8 cellular contexts compared by ENCODE assay signal in genomic region chr18:68847219-68847860, GRCh38. TPM values are rescaled to one million over a fixed set of nuclear protein-coding genes. Genes with fewer than 3 reads are reported as not detected.
DNase-seq lines count a peak whose midpoint lies in the region; ATAC-seq, FAIRE-seq and TF ChIP-seq lines count a peak whose summit lies in the region.

No MANE protein-coding gene starts in this region.

- H3K4ac ChIP-seq in H1 (replicated peaks; ENCODE audit: insufficient read length, low read depth, low read length): no peak overlapping the region

- intact Hi-C loops in psoas muscle (cut with DNase I): loop anchor here in 1 of 2 donors (10.0 kb wide), 1 partner anchor 1237 kb away; no protein-coding TSS in a partner anchor
- intact Hi-C loops in gastrocnemius medialis (cut with DNase I; ENCODE audit: low total_unique reads): no loop called here

- no peak overlapping the region for H4K5ac ChIP-seq in H1 (ENCODE audit: insufficient read length, low read depth, low read length)

- H3K4me3 ChIP-seq in GM23248 (no peak overlapping the region), H1 (ENCODE audit: extremely low read depth in 1 of 4, insufficient read depth in 2 of 4, low read depth in 3 of 4, low read length in 4 of 4) (no peak overlapping the region), psoas muscle (no peak overlapping the region), gastrocnemius medialis (no peak overlapping the region)

- no peaks in the 10 kb centered on the region for H3K9me3 ChIP-seq in GM23248 (ENCODE audit: low read depth)
- H3K9me3 ChIP-seq in H1 (ENCODE audit: insufficient read depth in 2 of 2, low read depth in 1 of 2, low read length in 1 of 2): no peaks in the 10 kb centered on the region
- no peaks in the 10 kb centered on the region for H3K9me3 ChIP-seq in psoas muscle
- H3K9me3 ChIP-seq in gastrocnemius medialis: no peaks in the 10 kb centered on the region

- FAIRE-seq in H1 (lab: Jason Lieb, UNC): no peak

- no peak overlapping the region for H3K23ac ChIP-seq in H1 (ENCODE audit: insufficient read length)

- in situ Hi-C loops in GM23248 (cut with MboI) (loop anchor here (10.0 kb wide), 1 partner anchor 1247 kb away; no protein-coding TSS in a partner anchor), gastrocnemius medialis (cut with MboI; ENCODE audit: low sequenced_read_pairs in 4 of 4) (no loop called here)

- no peaks in the 10 kb centered on the region for H3K79me2 ChIP-seq in GM23248 (ENCODE audit: insufficient read depth)
- H3K79me2 ChIP-seq in H1 (ENCODE audit: control insufficient read depth in 1 of 2, insufficient read depth in 2 of 2, low read length in 2 of 2): no peaks in the 10 kb centered on the region

- H4K20me1 ChIP-seq in GM23248 (ENCODE audit: insufficient read depth) (no peaks in the 10 kb centered on the region), H1 (replicated peaks in 1 of 2; ENCODE audit: control insufficient read depth in 1 of 2, insufficient read depth in 2 of 2, low read length in 2 of 2) (no peaks in the 10 kb centered on the region)

- no peak overlapping the region for H4K91ac ChIP-seq in H1 (replicated peaks; ENCODE audit: insufficient read length, low read length)

- 55 to 58% methylated on average over 3 of the region's 3 CpGs for WGBS in GM23248 (ENCODE audit: low coverage in 1 of 2, low lambda C conversion rate in 2 of 2, missing lambda C conversion rate in 2 of 2), 2 experiments
- WGBS in H1 (ENCODE audit: extremely low coverage in 1 of 2, insufficient coverage in 1 of 2, insufficient read length in 1 of 2, insufficient replicate concordance in 2 of 2, low coverage in 1 of 2, low lambda C conversion rate in 2 of 2, missing lambda C conversion rate in 1 of 2), 2 experiments: 54% methylated on average over 3 of the region's 3 CpGs; no CpG with 5 or more reads in 1 of the 2 experiments
- 31 to 44% (median 42%) methylated on average over 3 of the region's 3 CpGs for WGBS in psoas muscle, 3 donors

- H3K4me1 ChIP-seq in GM23248 (ENCODE audit: insufficient read depth) (no peaks in the 10 kb centered on the region), H1 (replicated peaks in 1 of 4; ENCODE audit: control insufficient read depth in 3 of 4, insufficient read depth in 4 of 4, low read length in 3 of 4) (no peaks in the 10 kb centered on the region), psoas muscle (no peaks in the 10 kb centered on the region), gastrocnemius medialis (no peaks in the 10 kb centered on the region)

- no peak overlapping the region for H2BK5ac ChIP-seq in H1 (ENCODE audit: low read depth, low read length)

- TF ChIP-seq POLR2A in H1 (IDR thresholded peaks at IDR 0.05; ENCODE audit: control extremely low read depth in 1 of 2, low read depth in 2 of 2, low read length in 2 of 2): no peak
- no peak for TF ChIP-seq POLR2A in gastrocnemius medialis (IDR thresholded peaks at IDR 0.05)

- no peaks in the 10 kb centered on the region for H3F3A ChIP-seq in GM23248 (ENCODE audit: insufficient read depth)

- H2BK20ac ChIP-seq in H1 (ENCODE audit: low read length): no peak overlapping the region

- no peaks in the 10 kb centered on the region for H3K9me2 ChIP-seq in GM23248 (ENCODE audit: insufficient read depth)

- CTCF ChIA-PET in H1 (lab: Charles Lee; ENCODE audit: partially characterized antibody): interaction anchor here (0.6 to 1.7 kb wide), 3 partner anchors 9 to 254 kb away, joined by 3 to 6 read pairs (median 3); no protein-coding TSS in a partner anchor

- POLR2A ChIA-PET in H1 (lab: Charles Lee; ENCODE audit: partially characterized antibody): no interaction called here

- H3K14ac ChIP-seq in H1 (ENCODE audit: insufficient read length): no peak overlapping the region

- no peak overlapping the region for H2AFZ ChIP-seq in GM23248
- H2AFZ ChIP-seq in H1 (ENCODE audit: low read length): no peak overlapping the region

- H3K23me2 ChIP-seq in H1 (ENCODE audit: low read depth, low read length): no peaks in the 10 kb centered on the region

- H2BK15ac ChIP-seq in H1 (ENCODE audit: low read length): no peak overlapping the region

- peak in 1 of 2 experiments; percentile 59; a peak in 3 of 4 replicates for TF ChIP-seq RAD21 in H1 (IDR thresholded peaks at IDR 0.05 in 1 of 2, conservative IDR thresholded peaks at IDR 0.05 in 1 of 2; ENCODE audit: low read depth in 2 of 2, low read length in 2 of 2)

- no peak overlapping the region for H3K4me2 ChIP-seq in GM23248 (ENCODE audit: unreplicated experiment)
- no peak overlapping the region for H3K4me2 ChIP-seq in H1 (ENCODE audit: insufficient read depth in 1 of 2, low read depth in 2 of 2, low read length in 2 of 2)

- DNase-seq in DMS 273 treated with DMSO at 0.1 percent for 48 hours (lab: John Stamatoyannopoulos, UW): peak; percentile 2
- DNase-seq in GM23248: peak; percentile 57
- DNase-seq in NCI-H82 (lab: John Stamatoyannopoulos, UW): peak; percentile 48
- DNase-seq in H1 (ENCODE audit: low read depth in 1 of 2, low spot score in 2 of 2): no peak
- DNase-seq in psoas muscle: no peak
- no peak for DNase-seq in NCI-H446 treated with DMSO at 0.1 percent for 48 hours (lab: John Stamatoyannopoulos, UW)
- no peak for DNase-seq in gastrocnemius medialis
- DNase-seq in stimulated activated CD4-positive, alpha-beta T cell treated with anti-CD3 and anti-CD28 coated beads, Interleukin-4, amount 100 ng/mL, for 1 hour: no peak

- H3K56ac ChIP-seq in H1 (replicated peaks; ENCODE audit: insufficient read length, low read depth, low read length): no peak overlapping the region

- no peak overlapping the region for H2AK5ac ChIP-seq in H1 (ENCODE audit: low read depth, low read length)

- H4K8ac ChIP-seq in H1 (ENCODE audit: extremely low read depth, insufficient read depth, low read length): no peak overlapping the region

- no peak for TF ChIP-seq EP300 in H1 (IDR thresholded peaks at IDR 0.05; ENCODE audit: borderline replicate concordance in 1 of 2, low read depth in 2 of 2, low read length in 2 of 2)

- H3K27me3 ChIP-seq in GM23248 (replicated peaks; ENCODE audit: insufficient read depth) (no peaks in the 10 kb centered on the region), H1 (replicated peaks in 1 of 4; ENCODE audit: control insufficient read depth in 3 of 4, extremely low read depth in 1 of 4, insufficient read depth in 3 of 4, low read length in 3 of 4) (no peaks in the 10 kb centered on the region), psoas muscle (ENCODE audit: insufficient read depth in 3 of 3, low read length in 2 of 3) (no peaks in the 10 kb centered on the region), gastrocnemius medialis (no peaks in the 10 kb centered on the region)

- ATAC-seq in psoas muscle: no peak
- no peak for ATAC-seq in gastrocnemius medialis

- no peak overlapping the region for H2BK12ac ChIP-seq in H1 (ENCODE audit: low read depth, low read length)

- H3K27ac ChIP-seq in GM23248 (no peak overlapping the region), H1 (ENCODE audit: low read depth, low read length) (no peak overlapping the region), psoas muscle (no peak overlapping the region), gastrocnemius medialis (no peak overlapping the region)

- H2BK120ac ChIP-seq in H1 (replicated peaks; ENCODE audit: low read depth, low read length): no peak overlapping the region

- H3K9ac ChIP-seq in GM23248 (no peak overlapping the region), H1 (replicated peaks in 1 of 4; ENCODE audit: extremely low read depth in 1 of 4, low read depth in 3 of 4, low read length in 3 of 4) (no peak overlapping the region)

- no peak overlapping the region for H3K18ac ChIP-seq in H1 (ENCODE audit: extremely low read depth, low read length)

- H3K79me1 ChIP-seq in H1 (ENCODE audit: low read depth, low read length): no peaks in the 10 kb centered on the region

- peak in 2 of 3 experiments; percentile 15 to 43; a peak in 2 of 4 replicates for TF ChIP-seq CTCF in H1 (IDR thresholded peaks at IDR 0.05; ENCODE audit: control extremely low read depth in 1 of 3, insufficient read depth in 1 of 3, low read depth in 1 of 3, low read length in 3 of 3)
- TF ChIP-seq CTCF in psoas muscle (IDR thresholded peaks at IDR 0.05): peak; percentile 45
- peak in 2 of 5 experiments; percentile 24 to 33 for TF ChIP-seq CTCF in gastrocnemius medialis (IDR thresholded peaks at IDR 0.05 in 4 of 5, conservative IDR thresholded peaks at IDR 0.05 in 1 of 5)

- no peaks in the 10 kb centered on the region for H3K36me3 ChIP-seq in GM23248 (ENCODE audit: low read depth)
- H3K36me3 ChIP-seq in H1 (ENCODE audit: control insufficient read depth in 2 of 4, insufficient read depth in 4 of 4, low read length in 3 of 4): no peaks in the 10 kb centered on the region
- no peaks in the 10 kb centered on the region for H3K36me3 ChIP-seq in psoas muscle (ENCODE audit: insufficient read depth in 1 of 2, low read depth in 1 of 2)
- H3K36me3 ChIP-seq in gastrocnemius medialis: no peaks in the 10 kb centered on the region

TF ChIP-seq in H1, 55 proteins besides CTCF, POLR2A, EP300 and RAD21 (continues in another document):
- TF ChIP-seq CEBPB (IDR thresholded peaks at IDR 0.05; ENCODE audit: low read depth, low read length) (no peak), JUND (IDR thresholded peaks at IDR 0.05; ENCODE audit: low read length) (no peak), CBX8 (IDR thresholded peaks at IDR 0.05; ENCODE audit: borderline replicate concordance, low read depth, low read length) (no peak), CBX5 (IDR thresholded peaks at IDR 0.05; ENCODE audit: low read depth, low read length) (no peak), TAF1 (IDR thresholded peaks at IDR 0.05; ENCODE audit: low read depth, low read length) (no peak), SRF (IDR thresholded peaks at IDR 0.05; ENCODE audit: low read depth, low read length) (no peak), TEAD4 (IDR thresholded peaks at IDR 0.05; ENCODE audit: low read depth, low read length) (no peak), EGR1 (IDR thresholded peaks at IDR 0.05; ENCODE audit: borderline replicate concordance, low read depth, low read length) (no peak), SIX5 (IDR thresholded peaks at IDR 0.05; ENCODE audit: low read depth, low read length) (no peak)

RNA-seq across cellular contexts. Expression of gene CCDC102B, which starts 49.5 kb away (rescaled TPM):
- 0.89 and 3.2 TPM in 2 replicates for total RNA-seq in GM23248 (2014; rRNA removed; shearing (Covaris generic))
- 0.56 and 1.7 TPM in 2 replicates for polyA plus RNA-seq in GM23248 (2016; fragmentation: Nextera tagmentation; extraction: Ambion mirVana)
- 0.78 and 0.80 TPM in 2 replicates for total RNA-seq in H1 (2021; fragmentation: NEBNext Ultra II Directional; extraction: Animal tissue kit (Norgen Biotek cat#: 25700))
- polyA plus RNA-seq in H1 (2011; rRNA removed): 0.71 and 1.1 TPM in 2 replicates
- 1.5 TPM for polyA plus RNA-seq in H1 (2011; cell fraction: cytosol; rRNA removed)
- 1.4 TPM for polyA plus RNA-seq in H1 (2011; cell fraction: nucleus; rRNA removed)
- 1.2 to 2.0 TPM (median 1.6 TPM) in 4 replicates for polyA plus RNA-seq in H1 (2012, experiment 1 of 2)
- polyA plus RNA-seq in H1 (2012, experiment 2 of 2): 0.14 TPM
- 2.0 TPM for polyA plus RNA-seq in H1 (2013, experiment 1 of 2)
- 1.7 TPM for polyA plus RNA-seq in H1 (2013, experiment 2 of 2)
- 2.0 and 2.4 TPM in 2 replicates for polyA minus RNA-seq in H1 (2011; rRNA and poly(A)+ RNA removed)
- not detected for polyA minus RNA-seq in H1 (2011; cell fraction: cytosol; rRNA and poly(A)+ RNA removed)
- 4.9 TPM for polyA minus RNA-seq in H1 (2011; cell fraction: nucleus; rRNA and poly(A)+ RNA removed)
- 1 to 10 TPM in 3 of 4 donors, under 1 TPM in 1; 0.66 to 2.4 (median 1.7) TPM for total RNA-seq in psoas muscle
- 1 to 10 TPM; 1.2 to 3.5 (median 1.5) TPM for polyA plus RNA-seq in psoas muscle
- total RNA-seq in gastrocnemius medialis: 1 to 10 TPM in 3 of 4 donors, under 1 TPM in 1; 0.93 to 3.3 (median 1.3) TPM

Comparison
In these comparisons a context has a peak if more than half of its experiments do, and no peak if none do; other contexts are left out.
1. DNase-seq: peak in DMS 273 treated with DMSO at 0.1 percent for 48 hours (single experiment), GM23248 (single experiment) and NCI-H82 (single experiment); none in H1 (0 of 2), psoas muscle (0 of 2), NCI-H446 treated with DMSO at 0.1 percent for 48 hours (single experiment), gastrocnemius medialis (0 of 2) and stimulated activated CD4-positive, alpha-beta T cell treated with anti-CD3 and anti-CD28 coated beads, Interleukin-4, amount 100 ng/mL, for 1 hour (single experiment).